1 cellular context compared by ENCODE assay signal in genomic region chr9:37908698-37909186, GRCh38.
TF ChIP-seq lines count a peak whose summit lies in the region.

No MANE protein-coding gene starts in this region.

TF ChIP-seq in SK-N-SH, 30 proteins besides CTCF, POLR2A, EP300 and RAD21 (continued from another document):
- TF ChIP-seq REST (IDR thresholded peaks at IDR 0.05; ENCODE audit: low read depth, low read length), result no peak
- no peak for TF ChIP-seq MEF2A (IDR thresholded peaks at IDR 0.05; ENCODE audit: borderline replicate concordance, low read depth)
- TF ChIP-seq ELF1 (IDR thresholded peaks at IDR 0.05), result no peak
- TF ChIP-seq PBX3 (IDR thresholded peaks at IDR 0.05), result no peak
- no peak for TF ChIP-seq TAF1 (IDR thresholded peaks at IDR 0.05; ENCODE audit: borderline replicate concordance, low read depth, low read length)
- TF ChIP-seq GATA2 (CRISPR knock-in tag; IDR thresholded peaks at IDR 0.05), result no peak
- TF ChIP-seq FOSL2 (IDR thresholded peaks at IDR 0.05; ENCODE audit: borderline replicate concordance, low read depth), result no peak
- TF ChIP-seq RXRA (IDR thresholded peaks at IDR 0.05; ENCODE audit: borderline replicate concordance, low read depth), result no peak
- no peak for TF ChIP-seq TEAD4 (IDR thresholded peaks at IDR 0.05; ENCODE audit: borderline replicate concordance, insufficient read depth)
